Comparison of ENCODE assay signal across 1 cellular context in genomic region chr3:168273917-168274316, GRCh38.
TF ChIP-seq lines count a peak whose summit lies in the region.

No MANE protein-coding gene starts in this region.

TF ChIP-seq in GM12878, 131 proteins besides CTCF, POLR2A, EP300 and RAD21 (continued from another document):
- TF ChIP-seq REST (IDR thresholded peaks at IDR 0.05; ENCODE audit: low read depth, low read length) (no peak), CBFB (IDR thresholded peaks at IDR 0.05; ENCODE audit: low read depth) (no peak), HDAC6 (IDR thresholded peaks at IDR 0.05; ENCODE audit: unreplicated experiment) (no peak), E2F8 (IDR thresholded peaks at IDR 0.05; ENCODE audit: low read depth, partially characterized antibody) (no peak), BCLAF1 (IDR thresholded peaks at IDR 0.05) (no peak), USF1 (IDR thresholded peaks at IDR 0.05; ENCODE audit: borderline replicate concordance, extremely low read length, insufficient read depth, low read depth, low read length) (no peak), PAX5 (IDR thresholded peaks at IDR 0.05; ENCODE audit: borderline replicate concordance, low read depth, low read length) (no peak), ATF3 (IDR thresholded peaks at IDR 0.05; ENCODE audit: borderline replicate concordance, extremely low read depth, low read depth, low read length) (no peak)
TF ChIP-seq in GM12878: peak in this region for 4.
